11 cellular contexts compared by ENCODE assay signal in the genomic region with DNA sequence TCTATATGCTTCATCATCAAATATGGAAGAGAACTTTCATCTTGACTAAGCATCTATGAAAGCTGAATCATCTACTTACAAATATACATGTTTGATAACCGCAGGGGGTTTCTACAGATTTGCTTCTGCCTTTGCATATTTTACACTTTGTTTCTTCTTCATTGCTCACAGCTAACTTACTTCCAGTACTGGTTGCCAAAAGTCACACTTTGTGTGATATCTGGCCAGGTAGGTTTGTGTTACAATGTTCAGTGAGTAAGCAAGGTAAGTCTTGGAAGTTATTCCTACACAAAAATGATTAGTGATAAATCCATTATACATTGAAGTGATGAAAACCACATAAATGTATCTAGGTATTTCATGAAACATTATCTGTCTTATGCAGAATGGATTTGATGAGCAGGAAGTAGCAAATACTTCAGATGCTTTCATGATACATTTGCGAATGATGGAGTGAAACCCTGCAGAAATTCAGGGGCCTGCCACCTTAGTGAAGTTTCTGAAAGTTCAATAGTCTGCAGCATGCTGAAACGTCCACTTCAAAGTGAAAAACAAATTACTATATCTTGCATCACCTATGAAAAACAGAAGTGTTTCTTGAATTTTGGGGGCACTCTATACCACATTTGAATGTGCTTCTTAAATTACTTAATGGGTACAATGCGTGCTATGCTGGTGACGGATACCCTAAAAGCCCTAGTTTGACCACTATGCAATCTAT.
DNase-seq lines count a peak whose midpoint lies in the region; ATAC-seq lines count a peak whose summit lies in the region.
"Had no signal": no experiment of that assay in that cellular context is flagged by ENCODE, and none has a peak within 500 bp of the region (broad histone marks: within the 10 kb centered on the region; RNA-seq: fewer than 3 reads in every experiment).

No MANE protein-coding gene starts in this region.

- CTCF ChIA-PET in activated CD8-positive, alpha-beta memory T cell treated with anti-CD3 and anti-CD28 coated beads, Interleukin-2, amount 10 ng/mL, durations not matched to agents 7 days and 5 days (lab: Charles Lee): no interaction called here

- peaks cover 5% of the 10 kb centered on the region for H3K27me3 Mint-ChIP-seq in activated CD8-positive, alpha-beta memory T cell treated with anti-CD3 and anti-CD28 coated beads, Interleukin-2, amount 10 ng/mL, durations not matched to agents 7 days and 5 days
- peaks cover 3% of the 10 kb centered on the region for H3K27me3 Mint-ChIP-seq in memory B cell
- H3K27me3 Mint-ChIP-seq in activated T-helper 1 cell treated with anti-CD3 and anti-CD28 coated beads, Interleukin-12 subunit alpha, Interleukin-12 subunit beta, Interleukin-2, Interleukin-4 antibody, amounts not matched to agents 30 ng/mL and 10 ng/mL and 1 ng/mL, durations not matched to agents 14 hours and 24 hours and 36 hours (ENCODE audit: insufficient read depth): peaks cover 6% of the 10 kb centered on the region

- ATAC-seq in activated CD8-positive, alpha-beta memory T cell treated with anti-CD3 and anti-CD28 coated beads, Interleukin-2, amount 10 ng/mL, durations not matched to agents 7 days and 5 days: peak; percentile 64
- ATAC-seq in GM21529 (IDR thresholded peaks at IDR 0.05; ENCODE audit: unreplicated experiment) (peak; percentile 89), HG03103 (IDR thresholded peaks at IDR 0.05; ENCODE audit: low read depth, unreplicated experiment) (peak; percentile 95), memory B cell (ENCODE audit: low read depth) (peak; percentile 32)

- no peak for DNase-seq in activated CD8-positive, alpha-beta memory T cell treated with anti-CD3 and anti-CD28 coated beads, Interleukin-2, amount 10 ng/mL, durations not matched to agents 7 days and 5 days
- DNase-seq in activated CD8-positive, alpha-beta memory T cell treated with anti-CD3 and anti-CD28 coated beads for 24 hours: no peak
- DNase-seq in memory B cell (ENCODE audit: low spot score in 2 of 2): no peak
- DNase-seq in cardiac septum (ENCODE audit: low spot score): no peak
- DNase-seq in activated T-helper 1 cell treated with anti-CD3 and anti-CD28 coated beads, Interleukin-12 subunit alpha, Interleukin-12 subunit beta, Interleukin-2, Interleukin-4 antibody, amounts not matched to agents 30 ng/mL and 10 ng/mL and 1 ng/mL, durations not matched to agents 14 hours and 24 hours and 36 hours (ENCODE audit: low spot score): no peak
- DNase-seq in GDM1 (lab: John Stamatoyannopoulos, UW): no peak
- DNase-seq: activated T-cell treated with anti-CD3 and anti-CD28 coated beads for 4 hours; occipital lobe; stimulated activated CD4-positive, alpha-beta T cell treated with anti-CD3 and anti-CD28 coated beads, Interleukin-2, amount 100 ng/mL, for 48 hours had no signal

- peak overlapping the region; percentile 62 for H3K27ac Mint-ChIP-seq in activated CD8-positive, alpha-beta memory T cell treated with anti-CD3 and anti-CD28 coated beads, Interleukin-2, amount 10 ng/mL, durations not matched to agents 7 days and 5 days
- no peak overlapping the region for H3K27ac Mint-ChIP-seq in memory B cell
- H3K27ac Mint-ChIP-seq in activated T-helper 1 cell treated with anti-CD3 and anti-CD28 coated beads, Interleukin-12 subunit alpha, Interleukin-12 subunit beta, Interleukin-2, Interleukin-4 antibody, amounts not matched to agents 30 ng/mL and 10 ng/mL and 1 ng/mL, durations not matched to agents 14 hours and 24 hours and 36 hours: no peak overlapping the region

- H3K4me3 Mint-ChIP-seq in activated CD8-positive, alpha-beta memory T cell treated with anti-CD3 and anti-CD28 coated beads, Interleukin-2, amount 10 ng/mL, durations not matched to agents 7 days and 5 days: no peak overlapping the region
- H3K4me3 Mint-ChIP-seq in memory B cell: no peak overlapping the region
- no peak overlapping the region for H3K4me3 Mint-ChIP-seq in activated T-helper 1 cell treated with anti-CD3 and anti-CD28 coated beads, Interleukin-12 subunit alpha, Interleukin-12 subunit beta, Interleukin-2, Interleukin-4 antibody, amounts not matched to agents 30 ng/mL and 10 ng/mL and 1 ng/mL, durations not matched to agents 14 hours and 24 hours and 36 hours

- no peaks in the 10 kb centered on the region for H3K9me3 Mint-ChIP-seq in activated CD8-positive, alpha-beta memory T cell treated with anti-CD3 and anti-CD28 coated beads, Interleukin-2, amount 10 ng/mL, durations not matched to agents 7 days and 5 days (ENCODE audit: low read depth)
- H3K9me3 Mint-ChIP-seq in memory B cell: no peaks in the 10 kb centered on the region
- H3K9me3 Mint-ChIP-seq in activated T-helper 1 cell treated with anti-CD3 and anti-CD28 coated beads, Interleukin-12 subunit alpha, Interleukin-12 subunit beta, Interleukin-2, Interleukin-4 antibody, amounts not matched to agents 30 ng/mL and 10 ng/mL and 1 ng/mL, durations not matched to agents 14 hours and 24 hours and 36 hours: no peaks in the 10 kb centered on the region

- intact Hi-C loops in cardiac septum (cut with DNase I): no loop called here
- intact Hi-C loops in activated T-helper 1 cell treated with anti-CD3 and anti-CD28 coated beads, Interleukin-12 subunit alpha, Interleukin-12 subunit beta, Interleukin-2, Interleukin-4 antibody, amounts not matched to agents 30 ng/mL and 10 ng/mL and 1 ng/mL, durations not matched to agents 14 hours and 24 hours and 36 hours (cut with micrococcal nuclease): no loop called here

- peaks cover 3% of the 10 kb centered on the region for H3K36me3 Mint-ChIP-seq in activated CD8-positive, alpha-beta memory T cell treated with anti-CD3 and anti-CD28 coated beads, Interleukin-2, amount 10 ng/mL, durations not matched to agents 7 days and 5 days
- H3K36me3 Mint-ChIP-seq in memory B cell: no peaks in the 10 kb centered on the region
- H3K36me3 Mint-ChIP-seq in activated T-helper 1 cell treated with anti-CD3 and anti-CD28 coated beads, Interleukin-12 subunit alpha, Interleukin-12 subunit beta, Interleukin-2, Interleukin-4 antibody, amounts not matched to agents 30 ng/mL and 10 ng/mL and 1 ng/mL, durations not matched to agents 14 hours and 24 hours and 36 hours (ENCODE audit: low read depth): no peaks in the 10 kb centered on the region

- H3K4me1 Mint-ChIP-seq in activated CD8-positive, alpha-beta memory T cell treated with anti-CD3 and anti-CD28 coated beads, Interleukin-2, amount 10 ng/mL, durations not matched to agents 7 days and 5 days: peaks cover 20% of the 10 kb centered on the region
- H3K4me1 Mint-ChIP-seq in memory B cell: no peaks in the 10 kb centered on the region
- H3K4me1 Mint-ChIP-seq in activated T-helper 1 cell treated with anti-CD3 and anti-CD28 coated beads, Interleukin-12 subunit alpha, Interleukin-12 subunit beta, Interleukin-2, Interleukin-4 antibody, amounts not matched to agents 30 ng/mL and 10 ng/mL and 1 ng/mL, durations not matched to agents 14 hours and 24 hours and 36 hours (ENCODE audit: low read depth): no peaks in the 10 kb centered on the region

Comparison
In these comparisons a context has a peak if more than half of its experiments do, and no peak if none do; other contexts are left out.
1. ATAC-seq: peak in every context shown above with its lines; median percentile 95 in HG03103; 89 in GM21529; 64 in activated CD8-positive, alpha-beta memory T cell treated with anti-CD3 and anti-CD28 coated beads, Interleukin-2, amount 10 ng/mL, durations not matched to agents 7 days and 5 days; 32 in memory B cell.